7 cellular contexts compared by ENCODE assay signal in the genomic region with DNA sequence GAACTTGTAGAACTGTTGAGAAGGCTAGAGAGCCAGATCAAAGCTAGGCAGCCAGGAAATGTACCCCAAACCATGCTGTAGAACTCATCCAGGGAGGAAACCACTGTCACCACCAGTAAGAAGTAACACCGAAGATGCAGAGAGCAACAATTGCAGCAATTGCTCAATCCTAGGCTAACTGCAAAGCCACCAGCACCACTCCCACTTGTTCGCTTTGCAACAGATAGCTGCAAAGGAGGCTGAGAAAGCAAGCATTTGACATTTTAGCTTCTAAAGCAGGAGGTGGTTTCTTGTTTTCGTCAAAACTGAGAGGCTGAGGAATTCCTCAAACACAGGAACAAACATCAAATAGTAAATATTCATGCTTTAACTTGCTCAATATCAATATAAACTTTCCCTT. TPM values are rescaled to one million over a fixed set of nuclear protein-coding genes. Genes with fewer than 3 reads are reported as not detected.
"Had no signal": no experiment of that assay in that cellular context is flagged by ENCODE, and none has a peak within 500 bp of the region (broad histone marks: within the 10 kb centered on the region; RNA-seq: fewer than 3 reads in every experiment).

No MANE protein-coding gene starts in this region.

RNA-seq across cellular contexts. Expression of a gene that starts 1.8 kb away (rescaled TPM):
- total RNA-seq: GM23248, GM23338, H1, H4, H7, H9, HFFc6 had no signal
